Comparison of ENCODE assay signal across 2 cellular contexts in genomic region chr9:19456996-19457693, GRCh38.
TF ChIP-seq lines count a peak whose summit lies in the region.

No MANE protein-coding gene starts in this region.

TF ChIP-seq in HCT116, 20 proteins besides CTCF, POLR2A, EP300 and RAD21:
- no peak for TF ChIP-seq ZFX (IDR thresholded peaks at IDR 0.05)
- no peak for TF ChIP-seq REST (IDR thresholded peaks at IDR 0.05; ENCODE audit: low read depth)
- TF ChIP-seq ELF1 (IDR thresholded peaks at IDR 0.05; ENCODE audit: borderline replicate concordance, low read depth), result no peak
- TF ChIP-seq YY1 (IDR thresholded peaks at IDR 0.05; ENCODE audit: extremely low read depth, insufficient replicate concordance, low read depth, low read length), result no peak
- no peak for TF ChIP-seq JUND (IDR thresholded peaks at IDR 0.05)
- TF ChIP-seq SRF (IDR thresholded peaks at IDR 0.05; ENCODE audit: low read depth), result no peak
- no peak for TF ChIP-seq ZNF274 (IDR thresholded peaks at IDR 0.05; ENCODE audit: low read depth, low read length)
- TF ChIP-seq EGR1 (IDR thresholded peaks at IDR 0.05; ENCODE audit: low read depth), result no peak
- no peak for TF ChIP-seq EZH2 (IDR thresholded peaks at IDR 0.05)
- no peak for TF ChIP-seq CEBPB (IDR thresholded peaks at IDR 0.05; ENCODE audit: low read depth)

TF ChIP-seq in SK-N-SH, 30 proteins besides CTCF, POLR2A, EP300 and RAD21:
- TF ChIP-seq YY1 (IDR thresholded peaks at IDR 0.05; ENCODE audit: low read depth), result no peak
- TF ChIP-seq ZBTB33 (IDR thresholded peaks at IDR 0.05; ENCODE audit: borderline replicate concordance, low read depth), result no peak
- no peak for TF ChIP-seq REST (IDR thresholded peaks at IDR 0.05; ENCODE audit: low read depth, low read length)
- no peak for TF ChIP-seq ELF1 (IDR thresholded peaks at IDR 0.05)
- no peak for TF ChIP-seq IRF3 (IDR thresholded peaks at IDR 0.05; ENCODE audit: low read depth, low read length)
- no peak for TF ChIP-seq USF1 (IDR thresholded peaks at IDR 0.05; ENCODE audit: borderline replicate concordance, low read depth)
- TF ChIP-seq TAF1 (IDR thresholded peaks at IDR 0.05; ENCODE audit: borderline replicate concordance, low read depth, low read length), result no peak
- TF ChIP-seq RFX5 (IDR thresholded peaks at IDR 0.05; ENCODE audit: low read length), result peak; percentile 38; the same call in 1 of the 2 replicates
- TF ChIP-seq NFIC (IDR thresholded peaks at IDR 0.05; ENCODE audit: borderline replicate concordance), result no peak
- TF ChIP-seq USF2 (IDR thresholded peaks at IDR 0.05; ENCODE audit: borderline replicate concordance, low read depth, low read length), result peak; percentile 25; the same call in 1 of the 2 replicates
- TF ChIP-seq GATA2 (CRISPR knock-in tag; IDR thresholded peaks at IDR 0.05), result no peak
- no peak for TF ChIP-seq MXI1 (IDR thresholded peaks at IDR 0.05; ENCODE audit: low read depth, low read length)
- TF ChIP-seq POLR2AphosphoS5 (IDR thresholded peaks at IDR 0.05; ENCODE audit: low read depth, low read length), result no peak
- no peak for TF ChIP-seq TEAD4 (IDR thresholded peaks at IDR 0.05; ENCODE audit: borderline replicate concordance, insufficient read depth)
- TF ChIP-seq RXRA (IDR thresholded peaks at IDR 0.05; ENCODE audit: borderline replicate concordance, low read depth), result no peak
- TF ChIP-seq FOSL2 (IDR thresholded peaks at IDR 0.05; ENCODE audit: borderline replicate concordance, low read depth), result no peak
- TF ChIP-seq SMC3 (IDR thresholded peaks at IDR 0.05; ENCODE audit: low read depth, low read length), result peak; percentile 88
- no peak for TF ChIP-seq FOXJ3 (CRISPR knock-in tag; IDR thresholded peaks at IDR 0.05)
- TF ChIP-seq CHD2 (IDR thresholded peaks at IDR 0.05; ENCODE audit: low read length, partially characterized antibody), result peak; percentile 49
- TF ChIP-seq MEF2A (IDR thresholded peaks at IDR 0.05; ENCODE audit: borderline replicate concordance, low read depth), result no peak
- no peak for TF ChIP-seq JUND (IDR thresholded peaks at IDR 0.05)
- TF ChIP-seq NRF1 (IDR thresholded peaks at IDR 0.05; ENCODE audit: low read depth, low read length), result no peak
- no peak for TF ChIP-seq TCF12 (IDR thresholded peaks at IDR 0.05)
- TF ChIP-seq GABPA (IDR thresholded peaks at IDR 0.05; ENCODE audit: low read depth), result no peak
- TF ChIP-seq PBX3 (IDR thresholded peaks at IDR 0.05), result no peak
- TF ChIP-seq FOXM1 (IDR thresholded peaks at IDR 0.05; ENCODE audit: low read depth), result no peak
- no peak for TF ChIP-seq MAX (IDR thresholded peaks at IDR 0.05; ENCODE audit: low read depth)
- TF ChIP-seq RCOR1 (IDR thresholded peaks at IDR 0.05; ENCODE audit: low read length), result peak; percentile 16; the same call in 1 of the 2 replicates
- no peak for TF ChIP-seq EZH2phosphoT487 (IDR thresholded peaks at IDR 0.05; ENCODE audit: borderline replicate concordance, low read depth)
- no peak for TF ChIP-seq SIN3A (IDR thresholded peaks at IDR 0.05; ENCODE audit: borderline replicate concordance, low read depth, low read length)
TF ChIP-seq in SK-N-SH: peak in this region for 5.
